Comparison of ENCODE assay signal across 22 cellular contexts in the genomic region with DNA sequence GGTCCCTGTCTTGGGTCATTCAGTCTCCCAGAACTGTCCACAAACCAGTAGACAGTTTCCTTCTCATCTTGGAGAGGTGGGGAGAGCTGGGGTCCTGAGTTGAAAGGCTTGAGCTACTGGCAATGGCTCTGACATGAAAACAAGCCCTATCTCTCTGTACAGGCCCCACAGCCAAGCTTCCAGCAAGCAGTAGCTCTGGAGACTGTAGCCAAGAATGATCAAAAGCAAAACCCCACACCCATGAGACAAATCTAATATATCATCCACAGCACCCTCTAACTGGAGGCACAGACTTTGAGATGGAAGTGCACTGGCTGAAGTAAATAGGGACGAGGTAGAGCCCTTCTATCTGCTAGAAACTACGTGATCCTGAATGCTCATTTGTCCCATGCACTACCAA. TPM values are rescaled to one million over a fixed set of nuclear protein-coding genes. Genes with fewer than 3 reads are reported as not detected.
DNase-seq lines count a peak whose midpoint lies in the region; ATAC-seq and TF ChIP-seq lines count a peak whose summit lies in the region.
"Had no signal": no experiment of that assay in that cellular context is flagged by ENCODE, and none has a peak within 500 bp of the region (broad histone marks: within the 10 kb centered on the region; RNA-seq: fewer than 3 reads in every experiment).

No MANE protein-coding gene starts in this region.

- H3K36me3 ChIP-seq in breast epithelium: no peaks in the 10 kb centered on the region
- H3K36me3 ChIP-seq in mammary epithelial cell (ENCODE audit: insufficient read depth, low read length): no peaks in the 10 kb centered on the region
- no peaks in the 10 kb centered on the region for H3K36me3 ChIP-seq in mesodermal cell (ENCODE audit: control insufficient read depth, insufficient read depth, low read length)
- no peaks in the 10 kb centered on the region for H3K36me3 ChIP-seq in skeletal muscle tissue (ENCODE audit: control insufficient read depth in 3 of 3, insufficient read depth in 3 of 3, low read length in 3 of 3)
- H3K36me3 ChIP-seq in SK-N-SH (replicated peaks in 1 of 2; ENCODE audit: control insufficient read depth in 1 of 2, insufficient read depth in 2 of 2, low read length in 1 of 2): no peaks in the 10 kb centered on the region
- H3K36me3 ChIP-seq: esophagus muscularis mucosa had no signal

- H3K4me3 ChIP-seq in breast epithelium (no peak overlapping the region), mammary epithelial cell (replicated peaks in 1 of 3; ENCODE audit: insufficient read depth in 1 of 3, low read depth in 2 of 3, low read length in 3 of 3) (no peak overlapping the region), mesodermal cell (ENCODE audit: extremely low read depth, insufficient read depth, low read length, poor library complexity, severe bottlenecking) (no peak overlapping the region), skeletal muscle tissue (ENCODE audit: low read length in 3 of 3) (no peak overlapping the region), SK-N-SH (ENCODE audit: low read depth in 2 of 2, low read length in 1 of 2) (no peak overlapping the region)
- H3K4me3 ChIP-seq: coronary artery, esophagus muscularis mucosa had no signal

- no peaks in the 10 kb centered on the region for H3F3A ChIP-seq in SK-N-SH (replicated peaks; ENCODE audit: insufficient read depth)

- no peak for DNase-seq in breast epithelium (ENCODE audit: low spot score in 2 of 2)
- DNase-seq in mammary epithelial cell: no peak
- no peak for DNase-seq in SK-N-SH
- no peak for DNase-seq in hippocampal formation (lab: John Stamatoyannopoulos, UW)
- DNase-seq: activated CD4-positive, alpha-beta T cell treated with anti-CD3 and anti-CD28 coated beads for 4 hours; activated naive CD4-positive, alpha-beta T cell treated with Interleukin-2 at 50 U/mL for 16 hours; activated T-cell treated with anti-CD3 and anti-CD28 coated beads, Interleukin-2, amount 50 U/mL, for 72 hours; CD4-positive, alpha-beta memory T cell; effector memory CD8-positive, alpha-beta T cell; EL; mesendoderm; natural killer cell; NCI-H187; NCI-H526; T-helper 17 cell had no signal

- dilution Hi-C loops in mammary epithelial cell (cut with HindIII; ENCODE audit: low sequenced_read_pairs): no loop called here

- peak overlapping the region; percentile 43 to 78 for H3K27ac ChIP-seq in breast epithelium
- H3K27ac ChIP-seq in mammary epithelial cell (ENCODE audit: insufficient read depth, low read depth, low read length): no peak overlapping the region
- peak overlapping the region; percentile 32 for H3K27ac ChIP-seq in mesodermal cell (ENCODE audit: low read depth, low read length, severe bottlenecking)
- H3K27ac ChIP-seq in skeletal muscle tissue (ENCODE audit: low read depth, low read length): peak overlapping the region; percentile 34
- no peak overlapping the region for H3K27ac ChIP-seq in SK-N-SH (ENCODE audit: low read depth in 2 of 2, low read length in 1 of 2)
- H3K27ac ChIP-seq: 22Rv1 had no signal

- BruUV-seq in mammary epithelial cell (replicated peaks; lab: Mats Ljungman, UMichigan): no TSS peak

- CTCF ChIA-PET in mammary epithelial cell (lab: Charles Lee; ENCODE audit: low non-redundant PET) (no interaction called here), SK-N-SH (lab: Yijun Ruan, JAX) (interaction anchor here (1.1 to 3.2 kb wide), 2 partner anchors 41 to 96 kb away, joined by 3 to 20 read pairs; a partner anchor contains a TSS)

- TF ChIP-seq RAD21 in SK-N-SH (IDR thresholded peaks at IDR 0.05; ENCODE audit: low read length): no peak

- peaks cover 3% of the 10 kb centered on the region for H4K20me1 ChIP-seq in mammary epithelial cell (ENCODE audit: insufficient read depth, low read length)
- no peaks in the 10 kb centered on the region for H4K20me1 ChIP-seq in SK-N-SH (ENCODE audit: insufficient read depth)

- in situ Hi-C loops in mammary epithelial cell (cut with MboI; ENCODE audit: low sequenced_read_pairs in 2 of 2): loop anchor here in 1 of 2 donors (5.0 kb wide), 1 partner anchor 42 kb away; a partner anchor contains a TSS

- H3K27me3 ChIP-seq in breast epithelium: no peaks in the 10 kb centered on the region
- H3K27me3 ChIP-seq in mammary epithelial cell (ENCODE audit: insufficient read depth, low read length): no peaks in the 10 kb centered on the region
- no peaks in the 10 kb centered on the region for H3K27me3 ChIP-seq in skeletal muscle tissue (ENCODE audit: control insufficient read depth in 3 of 3, insufficient read depth in 3 of 3, low read length in 3 of 3)
- H3K27me3 ChIP-seq in SK-N-SH (ENCODE audit: insufficient read depth): no peaks in the 10 kb centered on the region; the same call in 1 of the 2 replicates
- H3K27me3 ChIP-seq: esophagus muscularis mucosa had no signal

- no peak for TF ChIP-seq CTCF in breast epithelium (IDR thresholded peaks at IDR 0.05)
- TF ChIP-seq CTCF in mammary epithelial cell (conservative IDR thresholded peaks at IDR 0.05 in 1 of 2, IDR thresholded peaks at IDR 0.05 in 1 of 2; ENCODE audit: extremely low read depth in 1 of 2, insufficient read depth in 1 of 2, low read depth in 1 of 2, low read length in 2 of 2): no peak
- TF ChIP-seq CTCF in SK-N-SH (IDR thresholded peaks at IDR 0.05): no peak

- intact Hi-C loops in breast epithelium (cut with DNase I; ENCODE audit: low total_unique reads): no loop called here
- intact Hi-C loops in mammary epithelial cell (cut with micrococcal nuclease): no loop called here

- H3K4me1 ChIP-seq in breast epithelium (no peaks in the 10 kb centered on the region), mammary epithelial cell (ENCODE audit: insufficient read depth, low read length) (no peaks in the 10 kb centered on the region), mesodermal cell (ENCODE audit: control insufficient read depth, insufficient read depth, low read length, poor library complexity, severe bottlenecking) (no peaks in the 10 kb centered on the region), skeletal muscle tissue (ENCODE audit: control insufficient read depth in 3 of 3, insufficient read depth in 3 of 3, low read length in 3 of 3) (peaks cover 0 to 2% (median 0%) of the 10 kb centered on the region in 3 donors), SK-N-SH (ENCODE audit: control insufficient read depth in 1 of 2, insufficient read depth in 2 of 2, low read depth in 1 of 2, low read length in 1 of 2) (no peaks in the 10 kb centered on the region)

- no peak for TF ChIP-seq POLR2A in breast epithelium (IDR thresholded peaks at IDR 0.05)

- H3K4me2 ChIP-seq in mammary epithelial cell (ENCODE audit: insufficient read depth, low read depth, low read length): no peak overlapping the region
- H3K4me2 ChIP-seq in SK-N-SH: no peak overlapping the region

- no peaks in the 10 kb centered on the region for H3K9me2 ChIP-seq in SK-N-SH

- POLR2A ChIA-PET in SK-N-SH (lab: Yijun Ruan, JAX): no interaction called here

- H3K79me2 ChIP-seq in mammary epithelial cell (ENCODE audit: insufficient read depth, low read length) (no peaks in the 10 kb centered on the region), SK-N-SH (ENCODE audit: insufficient read depth) (no peaks in the 10 kb centered on the region)

- H2AFZ ChIP-seq in mammary epithelial cell (ENCODE audit: low read depth, low read length) (no peak overlapping the region), SK-N-SH (ENCODE audit: low read depth) (no peak overlapping the region)

- H3K9me3 ChIP-seq in breast epithelium (no peaks in the 10 kb centered on the region), mammary epithelial cell (replicated peaks; ENCODE audit: insufficient read depth, low read length) (no peaks in the 10 kb centered on the region), mesodermal cell (ENCODE audit: control insufficient read depth, low read length) (no peaks in the 10 kb centered on the region), skeletal muscle tissue (ENCODE audit: control insufficient read depth in 3 of 3, low read length in 3 of 3) (no peaks in the 10 kb centered on the region), SK-N-SH (no peaks in the 10 kb centered on the region)
- H3K9me3 ChIP-seq: esophagus muscularis mucosa had no signal

- whole genome bisulfite sequencing in mammary epithelial cell (ENCODE audit: low coverage, missing lambda C conversion rate): 59% methylated on average over 2 of the region's 2 CpGs
- 96 to 100% methylated on average over 2 of the region's 2 CpGs for WGBS in mesodermal cell (ENCODE audit: insufficient coverage in 2 of 2), 2 experiments
- 0% methylated on average over 2 of the region's 2 CpGs for WGBS in SK-N-SH (ENCODE audit: low lambda C conversion rate)

- H3K9ac ChIP-seq in mammary epithelial cell (ENCODE audit: insufficient read depth, low read length) (no peak overlapping the region), skeletal muscle tissue (ENCODE audit: low read depth in 1 of 3, low read length in 3 of 3) (no peak overlapping the region), SK-N-SH (no peak overlapping the region)

- TF ChIP-seq EP300 in SK-N-SH (IDR thresholded peaks at IDR 0.05; ENCODE audit: borderline replicate concordance in 1 of 2, low read depth in 1 of 2, low read length in 1 of 2): no peak

- ATAC-seq in GM21528 (IDR thresholded peaks at IDR 0.05; ENCODE audit: low FRiP score, unreplicated experiment): no peak
- ATAC-seq in HG02840 (IDR thresholded peaks at IDR 0.05; ENCODE audit: low FRiP score, unreplicated experiment): no peak
- ATAC-seq: activated T-cell treated with anti-CD3 and anti-CD28 coated beads, Interleukin-2, amount 50 U/mL, for 72 hours; effector memory CD8-positive, alpha-beta T cell; natural killer cell; T-helper 17 cell had no signal

TF ChIP-seq in SK-N-SH, 30 proteins besides CTCF, POLR2A, EP300 and RAD21 (continues in another document):
- no peak for TF ChIP-seq TAF1 (IDR thresholded peaks at IDR 0.05; ENCODE audit: borderline replicate concordance, low read depth, low read length)

RNA-seq across cellular contexts. Expression of a gene that starts 40.9 kb away (rescaled TPM):
- total RNA-seq in breast epithelium (100 to 1,000 TPM in 1 of 3 donors, 10 to 100 TPM in 2; 16.3 to 126 (median 60.0) TPM), mammary epithelial cell (under 1 TPM in 1 of 2 donors, not detected in 1; 0.17 TPM), skeletal muscle tissue (4.7 TPM)
- polyA plus RNA-seq in mammary epithelial cell (not detected), SK-N-SH (2012; rRNA removed) (0.49 and 0.84 TPM in 2 replicates)
- not detected for polyA minus RNA-seq in mammary epithelial cell
- polyA plus RNA-seq in mesodermal cell (2013, experiment 1 of 2): 5.9 TPM
- 9.1 TPM for polyA plus RNA-seq in mesodermal cell (2013, experiment 2 of 2)
- polyA plus RNA-seq in SK-N-SH (2012; cell fraction: cytosol; rRNA removed): 0.62 and 0.75 TPM in 2 replicates
- polyA plus RNA-seq in SK-N-SH (2012; cell fraction: nucleus; rRNA removed): 0.48 and 0.99 TPM in 2 replicates
- total RNA-seq: activated T-cell treated with anti-CD3 and anti-CD28 coated beads, Interleukin-2, amount 50 U/mL, for 72 hours; CD4-positive, alpha-beta memory T cell; natural killer cell; T-helper 17 cell had no signal
- polyA plus RNA-seq: CD4-positive, alpha-beta memory T cell had no signal

Comparison
In these comparisons a context has a peak if more than half of its experiments do, and no peak if none do; other contexts are left out.
1. H3K27ac ChIP-seq: peak in breast epithelium (2 of 2), mesodermal cell (single experiment) and skeletal muscle tissue (single experiment); none in mammary epithelial cell (single experiment) and SK-N-SH (0 of 2).